Comparison of ENCODE assay signal across 8 cellular contexts in genomic region chr1:156625436-156626078, GRCh38. TPM values are rescaled to one million over a fixed set of nuclear protein-coding genes. Genes with fewer than 3 reads are reported as not detected.
DNase-seq lines count a peak whose midpoint lies in the region; ATAC-seq, FAIRE-seq and TF ChIP-seq lines count a peak whose summit lies in the region.

No MANE protein-coding gene starts in this region.

- peak overlapping the region; percentile 38 for H3K4me3 Mint-ChIP-seq in activated naive CD8-positive, alpha-beta T cell treated with anti-CD3 and anti-CD28 coated beads for 36 hours

- no peaks in the 10 kb centered on the region for H3K9me3 ChIP-seq in A549

- WGBS in A549 (ENCODE audit: missing lambda C conversion rate): under 1% methylated on average over 26 of the region's 45 CpGs

- peaks cover 5% of the 10 kb centered on the region for H3K4me1 Mint-ChIP-seq in activated naive CD8-positive, alpha-beta T cell treated with anti-CD3 and anti-CD28 coated beads for 36 hours

- H3K9me3 Mint-ChIP-seq in activated naive CD8-positive, alpha-beta T cell treated with anti-CD3 and anti-CD28 coated beads for 36 hours: no peaks in the 10 kb centered on the region

- FAIRE-seq in A549 (lab: Jason Lieb, UNC): no peak

- H3K4me3 ChIP-seq in A549: peak overlapping the region; percentile 49

- TF ChIP-seq POLR2A in A549 (IDR thresholded peaks at IDR 0.05; ENCODE audit: low read length): no peak

- DNase-seq in A549 (ENCODE audit: low read depth in 1 of 2, low spot score in 1 of 2) (peak in 1 of 2 experiments; percentile 61), GM20000 (ENCODE audit: low spot score) (peak; percentile 75), SK-N-DZ (ENCODE audit: low spot score) (peak; percentile 66), left cardiac atrium (peak; percentile 67), retina (peak; percentile 89), NOMO-1 treated with DMSO at 0.1 percent for 48 hours (lab: John Stamatoyannopoulos, UW; ENCODE audit: unreplicated experiment) (no peak), NCI-H526 treated with DMSO at 0.1 percent for 48 hours (lab: John Stamatoyannopoulos, UW) (no peak)
- peak; percentile 52 for DNase-seq in activated naive CD8-positive, alpha-beta T cell treated with anti-CD3 and anti-CD28 coated beads for 36 hours

- peaks cover 79% of the 10 kb centered on the region for H3K27me3 Mint-ChIP-seq in activated naive CD8-positive, alpha-beta T cell treated with anti-CD3 and anti-CD28 coated beads for 36 hours

- TF ChIP-seq CTCF in A549 (IDR thresholded peaks at IDR 0.05): peak; percentile 80
- peak; percentile 64 for TF ChIP-seq CTCF in GM20000 (IDR thresholded peaks at IDR 0.05; ENCODE audit: extremely low read depth, missing control alignments)

- TF ChIP-seq RAD21 in A549 (conservative IDR thresholded peaks at IDR 0.05 in 1 of 2, IDR thresholded peaks at IDR 0.05 in 1 of 2): peak; percentile 65 to 72

- peak overlapping the region; percentile 3 to 76; a peak in 3 of 6 replicates for H3K27ac ChIP-seq in A549

- H3K27ac Mint-ChIP-seq in activated naive CD8-positive, alpha-beta T cell treated with anti-CD3 and anti-CD28 coated beads for 36 hours: no peak overlapping the region

- ATAC-seq in A549: peak; percentile 27 to 64
- peak; percentile 66 to 68 for ATAC-seq in left cardiac atrium

- CTCF ChIA-PET in A549 (lab: Yijun Ruan, JAX): interaction anchor here (0.6 to 25.7 kb wide), 17 partner anchors 9 to 387 kb away, joined by 3 to 495 read pairs (median 11); partner anchors contain the start of genes BCAN, CRABP2, HAPLN2 and NES

- no peaks in the 10 kb centered on the region for H3K36me3 Mint-ChIP-seq in activated naive CD8-positive, alpha-beta T cell treated with anti-CD3 and anti-CD28 coated beads for 36 hours

- H3K4me1 ChIP-seq in A549: peaks cover 12% of the 10 kb centered on the region

- H3K4me2 ChIP-seq in A549: peak overlapping the region; percentile 94

- TF ChIP-seq EP300 in A549 (IDR thresholded peaks at IDR 0.05): no peak

- intact Hi-C loops in left cardiac atrium (cut with DNase I): loop anchor here (2.0 to 5.0 kb wide), 2 partner anchors 33 to 52 kb away; partner anchors contain the start of gene NES (in 1 of the 2)

- POLR2A ChIA-PET in A549 (lab: Yijun Ruan, JAX): interaction anchor here (1.5 kb wide), 1 partner anchor 52 kb away, joined by 3 read pairs; no protein-coding TSS in a partner anchor

TF ChIP-seq in A549, 52 proteins besides CTCF, POLR2A, EP300 and RAD21:
- TF ChIP-seq, protein P1, sequence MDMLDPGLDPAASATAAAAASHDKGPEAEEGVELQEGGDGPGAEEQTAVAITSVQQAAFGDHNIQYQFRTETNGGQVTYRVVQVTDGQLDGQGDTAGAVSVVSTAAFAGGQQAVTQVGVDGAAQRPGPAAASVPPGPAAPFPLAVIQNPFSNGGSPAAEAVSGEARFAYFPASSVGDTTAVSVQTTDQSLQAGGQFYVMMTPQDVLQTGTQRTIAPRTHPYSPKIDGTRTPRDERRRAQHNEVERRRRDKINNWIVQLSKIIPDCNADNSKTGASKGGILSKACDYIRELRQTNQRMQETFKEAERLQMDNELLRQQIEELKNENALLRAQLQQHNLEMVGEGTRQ (IDR thresholded peaks at IDR 0.05): no peak
- TF ChIP-seq SMC3 (IDR thresholded peaks at IDR 0.05): peak; percentile 49

RNA-seq across cellular contexts. Expression of gene HAPLN2, which starts 6.3 kb away (rescaled TPM):
- polyA plus RNA-seq in A549 (2011; rRNA removed) (0.11 and 0.23 TPM in 2 replicates), A549 (2017; fragmentation: RNase III; extraction: RNeasy Plus Mini Kit Qiagen cat#74134 plus additional on column Dnase treatment) (0.10 to 0.16 TPM (median 0.13 TPM) in 3 replicates)
- polyA plus RNA-seq in A549 (2012; cell fraction: cytosol; rRNA removed): 0.08 and 0.09 TPM in 2 replicates
- 1.4 and 1.8 TPM in 2 replicates for polyA plus RNA-seq in A549 (2012; cell fraction: nucleus; rRNA removed)
- not detected in 2 replicates for polyA minus RNA-seq in A549 (2011; rRNA and poly(A)+ RNA removed)
- not detected in 2 replicates for polyA plus RNA-seq in SK-N-DZ (2014; cell fraction: cytosol; rRNA removed)
- 1.5 and 2.5 TPM in 2 replicates for polyA plus RNA-seq in SK-N-DZ (2014; cell fraction: nucleus; rRNA removed)
- not detected for total RNA-seq in activated naive CD8-positive, alpha-beta T cell treated with anti-CD3 and anti-CD28 coated beads for 36 hours
- total RNA-seq in left cardiac atrium: 1 to 10 TPM; 1.3 to 1.9 TPM

RNA-seq across cellular contexts. Expression of gene BCAN, which starts 16.4 kb away (rescaled TPM):
- 0.12 TPM in 1 of 2 replicates, not detected in the other for polyA plus RNA-seq in A549 (2011; rRNA removed)
- polyA plus RNA-seq in A549 (2012; cell fraction: cytosol; rRNA removed): 0.03 TPM in 1 of 2 replicates, not detected in the other
- polyA plus RNA-seq in A549 (2012; cell fraction: nucleus; rRNA removed): 0.07 and 0.18 TPM in 2 replicates
- polyA plus RNA-seq in A549 (2017; fragmentation: RNase III; extraction: RNeasy Plus Mini Kit Qiagen cat#74134 plus additional on column Dnase treatment): not detected in 3 replicates
- not detected in 2 replicates for polyA minus RNA-seq in A549 (2011; rRNA and poly(A)+ RNA removed)
- polyA plus RNA-seq in SK-N-DZ (2014; cell fraction: cytosol; rRNA removed): 0.50 TPM in 1 of 2 replicates, not detected in the other
- polyA plus RNA-seq in SK-N-DZ (2014; cell fraction: nucleus; rRNA removed): not detected in 2 replicates
- not detected for total RNA-seq in activated naive CD8-positive, alpha-beta T cell treated with anti-CD3 and anti-CD28 coated beads for 36 hours
- under 1 TPM; 0.29 to 0.47 TPM for total RNA-seq in left cardiac atrium

RNA-seq across cellular contexts. Expression of gene GPATCH4, which starts 24.3 kb away (rescaled TPM):
- polyA plus RNA-seq in A549 (2011; rRNA removed) (68.1 and 76.1 TPM in 2 replicates), A549 (2017; fragmentation: RNase III; extraction: RNeasy Plus Mini Kit Qiagen cat#74134 plus additional on column Dnase treatment) (85.2 to 94.7 TPM (median 85.3 TPM) in 3 replicates)
- polyA plus RNA-seq in A549 (2012; cell fraction: cytosol; rRNA removed): 40.7 and 41.4 TPM in 2 replicates
- polyA plus RNA-seq in A549 (2012; cell fraction: nucleus; rRNA removed): 23.6 and 28.2 TPM in 2 replicates
- 64.1 and 79.6 TPM in 2 replicates for polyA minus RNA-seq in A549 (2011; rRNA and poly(A)+ RNA removed)
- 23.0 and 26.2 TPM in 2 replicates for polyA plus RNA-seq in SK-N-DZ (2014; cell fraction: cytosol; rRNA removed)
- 37.6 and 44.8 TPM in 2 replicates for polyA plus RNA-seq in SK-N-DZ (2014; cell fraction: nucleus; rRNA removed)
- 100 to 1,000 TPM; 103 TPM for total RNA-seq in activated naive CD8-positive, alpha-beta T cell treated with anti-CD3 and anti-CD28 coated beads for 36 hours
- 10 to 100 TPM; 14.6 to 27.0 TPM for total RNA-seq in left cardiac atrium

RNA-seq across cellular contexts. Expression of gene NAXE, which starts 34.0 kb away (rescaled TPM):
- polyA plus RNA-seq in A549 (2011; rRNA removed) (81.4 and 109 TPM in 2 replicates), A549 (2017; fragmentation: RNase III; extraction: RNeasy Plus Mini Kit Qiagen cat#74134 plus additional on column Dnase treatment) (108 to 119 TPM (median 116 TPM) in 3 replicates)
- polyA plus RNA-seq in A549 (2012; cell fraction: cytosol; rRNA removed): 179 and 191 TPM in 2 replicates
- polyA plus RNA-seq in A549 (2012; cell fraction: nucleus; rRNA removed): 129 and 136 TPM in 2 replicates
- polyA minus RNA-seq in A549 (2011; rRNA and poly(A)+ RNA removed): 115 and 124 TPM in 2 replicates
- polyA plus RNA-seq in SK-N-DZ (2014; cell fraction: cytosol; rRNA removed): 86.4 and 99.9 TPM in 2 replicates
- polyA plus RNA-seq in SK-N-DZ (2014; cell fraction: nucleus; rRNA removed): 46.6 and 66.0 TPM in 2 replicates
- 10 to 100 TPM; 65.9 to 68.2 TPM for total RNA-seq in activated naive CD8-positive, alpha-beta T cell treated with anti-CD3 and anti-CD28 coated beads for 36 hours
- 10 to 100 TPM; 91.6 to 95.0 TPM for total RNA-seq in left cardiac atrium

RNA-seq across cellular contexts. Expression of gene TTC24, which starts 46.0 kb away (rescaled TPM):
- polyA plus RNA-seq in A549 (2011; rRNA removed): not detected in 2 replicates
- polyA plus RNA-seq in A549 (2012; cell fraction: cytosol; rRNA removed): not detected in 2 replicates
- not detected in 2 replicates for polyA plus RNA-seq in A549 (2012; cell fraction: nucleus; rRNA removed)
- not detected in 3 replicates for polyA plus RNA-seq in A549 (2017; fragmentation: RNase III; extraction: RNeasy Plus Mini Kit Qiagen cat#74134 plus additional on column Dnase treatment)
- polyA minus RNA-seq in A549 (2011; rRNA and poly(A)+ RNA removed): not detected in 2 replicates
- polyA plus RNA-seq in SK-N-DZ (2014; cell fraction: cytosol; rRNA removed): 0.44 TPM in 1 of 2 replicates, not detected in the other
- 0.15 and 0.95 TPM in 2 replicates for polyA plus RNA-seq in SK-N-DZ (2014; cell fraction: nucleus; rRNA removed)
- total RNA-seq in activated naive CD8-positive, alpha-beta T cell treated with anti-CD3 and anti-CD28 coated beads for 36 hours: 10 to 100 TPM; 18.7 to 19.6 TPM
- not detected for total RNA-seq in left cardiac atrium

Comparison
In these comparisons a context has a peak if more than half of its experiments do, and no peak if none do; other contexts are left out.
1. DNase-seq: peak in GM20000 (single experiment), SK-N-DZ (single experiment), activated naive CD8-positive, alpha-beta T cell treated with anti-CD3 and anti-CD28 coated beads for 36 hours (single experiment), left cardiac atrium (single experiment) and retina (single experiment); none in NOMO-1 treated with DMSO at 0.1 percent for 48 hours (single experiment) and NCI-H526 treated with DMSO at 0.1 percent for 48 hours (single experiment).